8 cellular contexts compared by ENCODE assay signal in the genomic region with DNA sequence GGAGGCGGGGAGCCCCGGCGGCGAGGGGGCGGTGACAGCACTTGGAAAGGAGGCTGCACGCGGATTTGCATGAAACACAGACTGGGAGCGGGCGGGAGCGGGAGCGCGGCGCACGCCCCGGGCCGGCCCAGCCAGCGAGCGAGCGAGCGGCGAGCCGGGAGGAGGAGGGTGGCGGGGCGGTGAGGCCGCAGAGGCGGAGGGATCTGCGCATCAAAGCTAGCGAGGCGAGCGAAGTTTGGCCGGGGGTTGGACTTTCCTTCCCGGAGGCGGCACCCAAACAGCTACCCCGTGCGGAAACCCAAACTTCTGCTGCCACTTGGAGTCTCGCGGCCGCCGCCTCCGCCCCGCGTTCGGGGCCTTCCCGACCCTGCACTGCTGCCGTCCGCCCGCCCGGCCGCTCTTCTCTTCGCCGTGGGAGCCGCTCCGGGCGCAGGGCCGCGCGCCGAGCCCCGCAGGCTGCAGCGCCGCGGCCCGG. TPM values are rescaled to one million over a fixed set of nuclear protein-coding genes. Genes with fewer than 3 reads are reported as not detected.
DNase-seq lines count a peak whose midpoint lies in the region; ATAC-seq and TF ChIP-seq lines count a peak whose summit lies in the region.

A gene (plus strand): TSS at position 72 of the 475 bp plus-strand sequence. CDS start 553 bp downstream, outside the sequence.

- H3K9me3 ChIP-seq in liver (ENCODE audit: control insufficient read depth in 4 of 4, low read length in 3 of 4) = no peaks in the 10 kb centered on the region

- H3K27me3 ChIP-seq in liver (ENCODE audit: control insufficient read depth in 4 of 4, insufficient read depth in 4 of 4, low read length in 3 of 4) = no peaks in the 10 kb centered on the region

- DNase-seq in NCI-H2196 treated with DMSO at 0.1 percent for 48 hours (lab: John Stamatoyannopoulos, UW; ENCODE audit: unreplicated experiment) (peak; percentile 18), dermis microvascular lymphatic vessel endothelial cell (ENCODE audit: low read depth in 2 of 2) (peak; percentile 75 to 95)
- DNase-seq in activated CD4-positive, alpha-beta T cell treated with anti-CD3 and anti-CD28 coated beads, Interleukin-2, amount 50 U/mL, for 4 hours = peak; percentile 60 to 70
- peak; percentile 69 for DNase-seq in stimulated activated CD4-positive, alpha-beta T cell treated with anti-CD3 and anti-CD28 coated beads, Interleukin-4, amount 100 ng/mL, for 1 hour

- ATAC-seq in HG02588 (IDR thresholded peaks at IDR 0.05; ENCODE audit: unreplicated experiment) (peak; percentile 47), HG03108 (IDR thresholded peaks at IDR 0.05; ENCODE audit: unreplicated experiment) (no peak)

- peak within 1 kb of the TSS; percentile 93 to 95 for H3K27ac ChIP-seq in liver (ENCODE audit: low read depth in 1 of 2, low read length in 2 of 2)

- peak within 1 kb of the TSS; percentile 66 to 89 (median 82) for H3K4me3 ChIP-seq in liver (ENCODE audit: low read depth in 1 of 3, low read length in 3 of 3)

- WGBS in liver = under 1% methylated on average over 63 of the region's 63 CpGs

- peak within 1 kb of the TSS; percentile 94 to 96 for H3K9ac ChIP-seq in liver (ENCODE audit: low read depth in 1 of 2, low read length in 2 of 2)

- H3K4me1 ChIP-seq in liver (ENCODE audit: control insufficient read depth in 4 of 4, insufficient read depth in 4 of 4, low read length in 3 of 4) = peaks cover 15 to 56% (median 42%) of the 10 kb centered on the region in 4 donors

- peak in 1 of 2 donors; percentile 40 for TF ChIP-seq RAD21 in liver (IDR thresholded peaks at IDR 0.05)

- H3K36me3 ChIP-seq in liver (ENCODE audit: control insufficient read depth in 4 of 4, insufficient read depth in 3 of 4, low read depth in 1 of 4, low read length in 3 of 4) = no peaks in the 10 kb centered on the region

- TF ChIP-seq CTCF in GM12873 (IDR thresholded peaks at IDR 0.05; ENCODE audit: insufficient read depth, low read depth, low read length, missing control alignments) (peak; percentile 5), liver (IDR thresholded peaks at IDR 0.05; ENCODE audit: low read depth, low read length, missing input control) (no peak)

TF ChIP-seq in liver, 16 proteins besides CTCF, POLR2A, EP300 and RAD21:
- TF ChIP-seq, protein P1, sequence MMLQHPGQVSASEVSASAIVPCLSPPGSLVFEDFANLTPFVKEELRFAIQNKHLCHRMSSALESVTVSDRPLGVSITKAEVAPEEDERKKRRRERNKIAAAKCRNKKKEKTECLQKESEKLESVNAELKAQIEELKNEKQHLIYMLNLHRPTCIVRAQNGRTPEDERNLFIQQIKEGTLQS (IDR thresholded peaks at IDR 0.05) = no peak
- TF ChIP-seq, protein P2, sequence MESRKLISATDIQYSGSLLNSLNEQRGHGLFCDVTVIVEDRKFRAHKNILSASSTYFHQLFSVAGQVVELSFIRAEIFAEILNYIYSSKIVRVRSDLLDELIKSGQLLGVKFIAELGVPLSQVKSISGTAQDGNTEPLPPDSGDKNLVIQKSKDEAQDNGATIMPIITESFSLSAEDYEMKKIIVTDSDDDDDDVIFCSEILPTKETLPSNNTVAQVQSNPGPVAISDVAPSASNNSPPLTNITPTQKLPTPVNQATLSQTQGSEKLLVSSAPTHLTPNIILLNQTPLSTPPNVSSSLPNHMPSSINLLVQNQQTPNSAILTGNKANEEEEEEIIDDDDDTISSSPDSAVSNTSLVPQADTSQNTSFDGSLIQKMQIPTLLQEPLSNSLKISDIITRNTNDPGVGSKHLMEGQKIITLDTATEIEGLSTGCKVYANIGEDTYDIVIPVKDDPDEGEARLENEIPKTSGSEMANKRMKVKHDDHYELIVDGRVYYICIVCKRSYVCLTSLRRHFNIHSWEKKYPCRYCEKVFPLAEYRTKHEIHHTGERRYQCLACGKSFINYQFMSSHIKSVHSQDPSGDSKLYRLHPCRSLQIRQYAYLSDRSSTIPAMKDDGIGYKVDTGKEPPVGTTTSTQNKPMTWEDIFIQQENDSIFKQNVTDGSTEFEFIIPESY (IDR thresholded peaks at IDR 0.05) = no peak
- TF ChIP-seq FOXA2 (IDR thresholded peaks at IDR 0.05) = no peak
- no peak for TF ChIP-seq JUND (IDR thresholded peaks at IDR 0.05)
- TF ChIP-seq FOXA1 (IDR thresholded peaks at IDR 0.05) = no peak
- TF ChIP-seq HNF4G (IDR thresholded peaks at IDR 0.05) = peak; percentile 16
- peak; percentile 71 for TF ChIP-seq TAF1 (conservative IDR thresholded peaks at IDR 0.05)
- TF ChIP-seq, protein P3, sequence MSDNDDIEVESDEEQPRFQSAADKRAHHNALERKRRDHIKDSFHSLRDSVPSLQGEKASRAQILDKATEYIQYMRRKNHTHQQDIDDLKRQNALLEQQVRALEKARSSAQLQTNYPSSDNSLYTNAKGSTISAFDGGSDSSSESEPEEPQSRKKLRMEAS (IDR thresholded peaks at IDR 0.05) = peak; percentile 42
- no peak for TF ChIP-seq NR2F2 (IDR thresholded peaks at IDR 0.05)
- TF ChIP-seq GABPA (IDR thresholded peaks at IDR 0.05 in 1 of 2, conservative IDR thresholded peaks at IDR 0.05 in 1 of 2) = no peak
- TF ChIP-seq EGR1 (IDR thresholded peaks at IDR 0.05; ENCODE audit: low read depth in 2 of 2) = no peak
- peak; percentile 51 to 54 for TF ChIP-seq HNF4A (conservative IDR thresholded peaks at IDR 0.05)
- peak; percentile 31 to 33 for TF ChIP-seq RXRA (IDR thresholded peaks at IDR 0.05)
- peak; percentile 20 for TF ChIP-seq SP1 (IDR thresholded peaks at IDR 0.05)
- TF ChIP-seq YY1 (IDR thresholded peaks at IDR 0.05) = peak; percentile 21

RNA-seq across cellular contexts. Expression of the gene that starts here (rescaled TPM):
- 11.8 and 12.3 TPM in 2 replicates for total RNA-seq in dermis microvascular lymphatic vessel endothelial cell
- total RNA-seq in liver = 10 to 100 TPM in 1 of 2 donors, 1 to 10 TPM in 1; 4.0 to 12.2 TPM
- 1 to 10 TPM; 5.2 to 5.7 TPM for polyA plus RNA-seq in liver

Comparison
In these comparisons a context has a peak if more than half of its experiments do, and no peak if none do; other contexts are left out.
1. DNase-seq: peak in every context shown above with its lines; median percentile 85 in dermis microvascular lymphatic vessel endothelial cell; 69 in stimulated activated CD4-positive, alpha-beta T cell treated with anti-CD3 and anti-CD28 coated beads, Interleukin-4, amount 100 ng/mL, for 1 hour; 65 in activated CD4-positive, alpha-beta T cell treated with anti-CD3 and anti-CD28 coated beads, Interleukin-2, amount 50 U/mL, for 4 hours; 18 in NCI-H2196 treated with DMSO at 0.1 percent for 48 hours.